22 cellular contexts compared by ENCODE assay signal in the genomic region with DNA sequence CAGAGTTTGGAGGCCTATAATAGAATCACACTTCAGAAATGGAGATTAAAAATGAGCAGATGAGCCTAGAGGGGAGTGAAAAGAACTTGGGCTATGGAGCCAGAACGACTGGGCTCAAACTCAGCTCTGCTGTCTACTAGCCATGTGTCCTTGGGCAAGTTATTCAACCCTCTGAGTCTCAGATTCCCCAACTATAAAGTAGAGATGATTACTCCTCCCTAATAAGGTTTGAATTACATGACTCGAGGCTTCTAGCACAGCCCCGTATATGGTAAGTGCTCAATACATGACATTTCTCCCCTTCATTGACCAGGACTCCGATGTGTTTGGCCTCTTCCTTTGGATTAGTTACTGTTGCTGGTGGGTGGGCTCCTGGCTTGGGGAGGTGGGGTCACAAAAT.
"Had no signal": no experiment of that assay in that cellular context is flagged by ENCODE, and none has a peak within 500 bp of the region (broad histone marks: within the 10 kb centered on the region; RNA-seq: fewer than 3 reads in every experiment).

No MANE protein-coding gene starts in this region.

- H3K4me3 ChIP-seq: MG63 had no signal

- H3K27ac Mint-ChIP-seq: activated CD4-positive, alpha-beta T cell treated with anti-CD3 and anti-CD28 coated beads, Interleukin-2, amount 10 ng/mL, durations not matched to agents 24 days and 14 days; activated CD8-positive, alpha-beta memory T cell treated with anti-CD3 and anti-CD28 coated beads, Interleukin-2, amount 10 ng/mL, durations not matched to agents 7 days and 5 days; activated naive CD4-positive, alpha-beta T cell treated with anti-CD3 and anti-CD28 coated beads, Interleukin-2, amount 10 ng/mL, durations not matched to agents 7 days and 5 days; activated naive CD8-positive, alpha-beta T cell treated with anti-CD3 and anti-CD28 coated beads for 36 hours; T-helper 17 cell had no signal

- ATAC-seq: activated CD8-positive, alpha-beta memory T cell treated with anti-CD3 and anti-CD28 coated beads, Interleukin-2, amount 10 ng/mL, durations not matched to agents 7 days and 5 days; HepG2; T-helper 17 cell had no signal

- H3K36me3 ChIP-seq: MG63 had no signal

- H3K36me3 Mint-ChIP-seq: activated CD8-positive, alpha-beta memory T cell treated with anti-CD3 and anti-CD28 coated beads, Interleukin-2, amount 10 ng/mL, durations not matched to agents 7 days and 5 days; activated naive CD4-positive, alpha-beta T cell treated with anti-CD3 and anti-CD28 coated beads, Interleukin-2, amount 10 ng/mL, durations not matched to agents 7 days and 5 days; activated naive CD8-positive, alpha-beta T cell treated with anti-CD3 and anti-CD28 coated beads for 36 hours; WTC11 had no signal

- H3K4me3 Mint-ChIP-seq: activated CD4-positive, alpha-beta T cell treated with anti-CD3 and anti-CD28 coated beads, Interleukin-2, amount 10 ng/mL, durations not matched to agents 24 days and 14 days; activated CD8-positive, alpha-beta memory T cell treated with anti-CD3 and anti-CD28 coated beads, Interleukin-2, amount 10 ng/mL, durations not matched to agents 7 days and 5 days; activated naive CD4-positive, alpha-beta T cell treated with anti-CD3 and anti-CD28 coated beads, Interleukin-2, amount 10 ng/mL, durations not matched to agents 7 days and 5 days; activated naive CD8-positive, alpha-beta T cell treated with anti-CD3 and anti-CD28 coated beads for 36 hours; activated T-cell treated with anti-CD3 and anti-CD28 coated beads, Interleukin-2, amount 50 U/mL, for 4 hours; T-helper 17 cell; WTC11 had no signal

- DNase-seq: activated CD4-positive, alpha-beta T cell treated with anti-CD3 and anti-CD28 coated beads, Interleukin-2, amount 10 ng/mL, durations not matched to agents 24 days and 14 days; activated CD4-positive, alpha-beta T cell treated with anti-CD3 and anti-CD28 coated beads, Interleukin-2, amount 50 U/mL, for 48 hours; activated CD4-positive, CD25-positive, alpha-beta regulatory T cell treated with anti-CD3 and anti-CD28 coated beads, Interleukin-2, amount 50 U/mL, for 72 hours; activated CD8-positive, alpha-beta memory T cell treated with anti-CD3 and anti-CD28 coated beads, Interleukin-2, amount 10 ng/mL, durations not matched to agents 7 days and 5 days; activated gamma-delta T cell; activated naive CD4-positive, alpha-beta T cell treated with anti-CD3 and anti-CD28 coated beads, Interleukin-2, amount 10 ng/mL, durations not matched to agents 7 days and 5 days; activated naive CD8-positive, alpha-beta T cell treated with anti-CD3 and anti-CD28 coated beads for 36 hours; activated T-cell treated with anti-CD3 and anti-CD28 coated beads, Interleukin-2, amount 50 U/mL, for 4 hours; anterior cingulate cortex; MG63; MV-4-11; NCI-H1417 treated with DMSO at 0.1 percent for 48 hours; NCI-H1694 treated with DMSO at 0.1 percent for 48 hours; NCI-H2171; NCI-H2227 treated with DMSO at 0.1 percent for 48 hours; NCI-H526; NK-92 treated with Interleukin-12 subunit alpha and Interleukin-12 subunit beta, amount 100 ng/mL, for 24 hours; SHP77 treated with DMSO at 0.1 percent for 48 hours; T-helper 17 cell; T-helper 9 cell had no signal

- H3K4me1 Mint-ChIP-seq: activated CD4-positive, alpha-beta T cell treated with anti-CD3 and anti-CD28 coated beads, Interleukin-2, amount 10 ng/mL, durations not matched to agents 24 days and 14 days; activated CD8-positive, alpha-beta memory T cell treated with anti-CD3 and anti-CD28 coated beads, Interleukin-2, amount 10 ng/mL, durations not matched to agents 7 days and 5 days; activated naive CD4-positive, alpha-beta T cell treated with anti-CD3 and anti-CD28 coated beads, Interleukin-2, amount 10 ng/mL, durations not matched to agents 7 days and 5 days; activated naive CD8-positive, alpha-beta T cell treated with anti-CD3 and anti-CD28 coated beads for 36 hours had no signal

- H3K27me3 ChIP-seq: MG63 had no signal

- H3K9me3 ChIP-seq: MG63 had no signal

- H3K9me3 Mint-ChIP-seq: activated CD4-positive, alpha-beta T cell treated with anti-CD3 and anti-CD28 coated beads, Interleukin-2, amount 10 ng/mL, durations not matched to agents 24 days and 14 days; activated naive CD4-positive, alpha-beta T cell treated with anti-CD3 and anti-CD28 coated beads, Interleukin-2, amount 10 ng/mL, durations not matched to agents 7 days and 5 days; activated naive CD8-positive, alpha-beta T cell treated with anti-CD3 and anti-CD28 coated beads for 36 hours; activated T-cell treated with anti-CD3 and anti-CD28 coated beads, Interleukin-2, amount 50 U/mL, for 4 hours; WTC11 had no signal
